1 cellular context compared by ENCODE assay signal in genomic region chr22:17172172-17172833, GRCh38.
TF ChIP-seq lines count a peak whose summit lies in the region.

No MANE protein-coding gene starts in this region.

TF ChIP-seq in IMR-90, 13 proteins besides CTCF, POLR2A, EP300 and RAD21:
- TF ChIP-seq SMC3 (IDR thresholded peaks at IDR 0.05; ENCODE audit: low read depth, low read length), result no peak
- no peak for TF ChIP-seq CEBPB (IDR thresholded peaks at IDR 0.05; ENCODE audit: low read depth, low read length)
- no peak for TF ChIP-seq NFE2L2 (IDR thresholded peaks at IDR 0.05; ENCODE audit: low read depth, low read length)
- no peak for TF ChIP-seq FOS (IDR thresholded peaks at IDR 0.05; ENCODE audit: low read depth, low read length)
TF ChIP-seq in IMR-90: peak in this region for 0.
